Comparison of ENCODE assay signal across 1 cellular context in the genomic region with DNA sequence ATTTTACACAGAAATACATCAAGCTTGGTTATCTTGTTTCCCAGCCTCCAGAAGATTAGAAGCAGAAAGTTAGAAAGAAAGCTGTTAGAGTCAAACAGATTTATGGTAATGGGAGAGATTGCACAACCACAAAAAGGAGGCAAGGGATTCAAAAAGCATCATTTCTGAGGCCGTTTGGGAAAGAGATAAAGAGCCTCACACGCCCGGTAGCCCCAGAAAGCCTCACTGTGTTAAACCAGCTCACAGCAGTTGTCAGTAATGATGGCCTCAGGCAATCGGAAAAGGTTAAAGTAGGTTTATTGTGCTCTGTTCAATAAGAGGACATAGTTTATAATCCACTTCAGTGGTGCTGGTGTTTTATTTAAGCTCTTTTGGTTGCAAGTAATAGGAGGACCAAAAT.
TF ChIP-seq lines count a peak whose summit lies in the region.

No MANE protein-coding gene starts in this region.

TF ChIP-seq in GM23338, 12 proteins besides CTCF, POLR2A, EP300 and RAD21 (continued from another document):
- TF ChIP-seq, protein P1, sequence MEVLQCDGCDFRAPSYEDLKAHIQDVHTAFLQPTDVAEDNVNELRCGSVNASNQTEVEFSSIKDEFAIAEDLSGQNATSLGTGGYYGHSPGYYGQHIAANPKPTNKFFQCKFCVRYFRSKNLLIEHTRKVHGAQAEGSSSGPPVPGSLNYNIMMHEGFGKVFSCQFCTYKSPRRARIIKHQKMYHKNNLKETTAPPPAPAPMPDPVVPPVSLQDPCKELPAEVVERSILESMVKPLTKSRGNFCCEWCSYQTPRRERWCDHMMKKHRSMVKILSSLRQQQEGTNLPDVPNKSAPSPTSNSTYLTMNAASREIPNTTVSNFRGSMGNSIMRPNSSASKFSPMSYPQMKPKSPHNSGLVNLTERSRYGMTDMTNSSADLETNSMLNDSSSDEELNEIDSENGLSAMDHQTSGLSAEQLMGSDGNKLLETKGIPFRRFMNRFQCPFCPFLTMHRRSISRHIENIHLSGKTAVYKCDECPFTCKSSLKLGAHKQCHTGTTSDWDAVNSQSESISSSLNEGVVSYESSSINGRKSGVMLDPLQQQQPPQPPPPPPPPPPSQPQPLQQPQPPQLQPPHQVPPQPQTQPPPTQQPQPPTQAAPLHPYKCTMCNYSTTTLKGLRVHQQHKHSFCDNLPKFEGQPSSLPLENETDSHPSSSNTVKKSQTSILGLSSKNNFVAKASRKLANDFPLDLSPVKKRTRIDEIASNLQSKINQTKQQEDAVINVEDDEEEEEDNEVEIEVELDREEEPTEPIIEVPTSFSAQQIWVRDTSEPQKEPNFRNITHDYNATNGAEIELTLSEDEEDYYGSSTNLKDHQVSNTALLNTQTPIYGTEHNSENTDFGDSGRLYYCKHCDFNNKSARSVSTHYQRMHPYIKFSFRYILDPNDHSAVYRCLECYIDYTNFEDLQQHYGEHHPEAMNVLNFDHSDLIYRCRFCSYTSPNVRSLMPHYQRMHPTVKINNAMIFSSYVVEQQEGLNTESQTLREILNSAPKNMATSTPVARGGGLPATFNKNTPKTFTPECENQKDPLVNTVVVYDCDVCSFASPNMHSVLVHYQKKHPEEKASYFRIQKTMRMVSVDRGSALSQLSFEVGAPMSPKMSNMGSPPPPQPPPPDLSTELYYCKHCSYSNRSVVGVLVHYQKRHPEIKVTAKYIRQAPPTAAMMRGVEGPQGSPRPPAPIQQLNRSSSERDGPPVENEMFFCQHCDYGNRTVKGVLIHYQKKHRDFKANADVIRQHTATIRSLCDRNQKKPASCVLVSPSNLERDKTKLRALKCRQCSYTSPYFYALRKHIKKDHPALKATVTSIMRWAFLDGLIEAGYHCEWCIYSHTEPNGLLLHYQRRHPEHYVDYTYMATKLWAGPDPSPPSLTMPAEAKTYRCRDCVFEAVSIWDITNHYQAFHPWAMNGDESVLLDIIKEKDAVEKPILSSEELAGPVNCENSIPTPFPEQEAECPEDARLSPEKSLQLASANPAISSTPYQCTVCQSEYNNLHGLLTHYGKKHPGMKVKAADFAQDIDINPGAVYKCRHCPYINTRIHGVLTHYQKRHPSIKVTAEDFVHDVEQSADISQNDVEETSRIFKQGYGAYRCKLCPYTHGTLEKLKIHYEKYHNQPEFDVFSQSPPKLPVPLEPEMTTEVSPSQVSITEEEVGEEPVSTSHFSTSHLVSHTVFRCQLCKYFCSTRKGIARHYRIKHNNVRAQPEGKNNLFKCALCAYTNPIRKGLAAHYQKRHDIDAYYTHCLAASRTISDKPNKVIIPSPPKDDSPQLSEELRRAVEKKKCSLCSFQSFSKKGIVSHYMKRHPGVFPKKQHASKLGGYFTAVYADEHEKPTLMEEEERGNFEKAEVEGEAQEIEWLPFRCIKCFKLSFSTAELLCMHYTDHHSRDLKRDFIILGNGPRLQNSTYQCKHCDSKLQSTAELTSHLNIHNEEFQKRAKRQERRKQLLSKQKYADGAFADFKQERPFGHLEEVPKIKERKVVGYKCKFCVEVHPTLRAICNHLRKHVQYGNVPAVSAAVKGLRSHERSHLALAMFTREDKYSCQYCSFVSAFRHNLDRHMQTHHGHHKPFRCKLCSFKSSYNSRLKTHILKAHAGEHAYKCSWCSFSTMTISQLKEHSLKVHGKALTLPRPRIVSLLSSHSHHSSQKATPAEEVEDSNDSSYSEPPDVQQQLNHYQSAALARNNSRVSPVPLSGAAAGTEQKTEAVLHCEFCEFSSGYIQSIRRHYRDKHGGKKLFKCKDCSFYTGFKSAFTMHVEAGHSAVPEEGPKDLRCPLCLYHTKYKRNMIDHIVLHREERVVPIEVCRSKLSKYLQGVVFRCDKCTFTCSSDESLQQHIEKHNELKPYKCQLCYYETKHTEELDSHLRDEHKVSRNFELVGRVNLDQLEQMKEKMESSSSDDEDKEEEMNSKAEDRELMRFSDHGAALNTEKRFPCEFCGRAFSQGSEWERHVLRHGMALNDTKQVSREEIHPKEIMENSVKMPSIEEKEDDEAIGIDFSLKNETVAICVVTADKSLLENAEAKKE (CRISPR knock-in tag; IDR thresholded peaks at IDR 0.05) = no peak
